Comparison of ENCODE assay signal across 8 cellular contexts in the genomic region with DNA sequence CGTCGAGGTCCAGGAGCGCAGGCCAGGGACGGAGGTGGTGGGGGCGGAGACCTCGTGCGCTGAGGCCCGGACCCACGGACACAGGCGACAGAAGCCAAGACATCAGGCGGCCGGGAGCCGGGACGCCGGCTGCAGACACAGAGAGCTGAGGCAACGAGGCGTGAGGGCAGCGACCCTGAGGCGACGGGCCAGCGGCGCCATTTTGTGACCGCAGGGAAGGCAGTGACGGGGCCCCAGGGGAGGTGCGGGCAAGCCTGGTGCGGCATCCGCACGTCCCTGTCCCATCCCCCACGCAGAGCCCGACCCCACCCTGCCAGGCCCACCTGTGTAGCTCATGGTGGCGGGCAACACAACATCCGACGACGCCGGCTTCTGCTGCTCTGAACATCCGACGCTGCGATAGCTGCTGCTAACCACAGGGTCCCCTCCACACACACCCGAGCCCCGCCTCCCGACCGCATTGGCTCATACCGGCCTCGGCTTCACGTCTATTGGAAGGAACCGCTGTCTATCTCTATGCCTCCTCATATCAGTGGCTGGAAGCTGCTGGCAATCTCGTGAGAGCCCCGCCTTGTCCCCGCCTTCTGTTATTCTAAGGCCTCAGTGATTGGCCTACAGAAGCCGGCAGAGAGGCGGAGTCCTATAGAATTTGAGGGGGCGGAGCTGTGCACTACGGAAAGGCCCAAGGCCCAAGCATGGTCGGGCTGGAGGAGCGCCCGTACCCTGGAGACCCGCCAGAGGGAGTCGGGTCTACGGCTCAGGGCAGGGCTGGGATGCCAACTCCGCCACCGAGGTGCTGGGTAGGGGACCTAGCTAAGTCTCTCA. TPM values are rescaled to one million over a fixed set of nuclear protein-coding genes. Genes with fewer than 3 reads are reported as not detected.
DNase-seq lines count a peak whose midpoint lies in the region; ATAC-seq and TF ChIP-seq lines count a peak whose summit lies in the region.

A gene with protein sequence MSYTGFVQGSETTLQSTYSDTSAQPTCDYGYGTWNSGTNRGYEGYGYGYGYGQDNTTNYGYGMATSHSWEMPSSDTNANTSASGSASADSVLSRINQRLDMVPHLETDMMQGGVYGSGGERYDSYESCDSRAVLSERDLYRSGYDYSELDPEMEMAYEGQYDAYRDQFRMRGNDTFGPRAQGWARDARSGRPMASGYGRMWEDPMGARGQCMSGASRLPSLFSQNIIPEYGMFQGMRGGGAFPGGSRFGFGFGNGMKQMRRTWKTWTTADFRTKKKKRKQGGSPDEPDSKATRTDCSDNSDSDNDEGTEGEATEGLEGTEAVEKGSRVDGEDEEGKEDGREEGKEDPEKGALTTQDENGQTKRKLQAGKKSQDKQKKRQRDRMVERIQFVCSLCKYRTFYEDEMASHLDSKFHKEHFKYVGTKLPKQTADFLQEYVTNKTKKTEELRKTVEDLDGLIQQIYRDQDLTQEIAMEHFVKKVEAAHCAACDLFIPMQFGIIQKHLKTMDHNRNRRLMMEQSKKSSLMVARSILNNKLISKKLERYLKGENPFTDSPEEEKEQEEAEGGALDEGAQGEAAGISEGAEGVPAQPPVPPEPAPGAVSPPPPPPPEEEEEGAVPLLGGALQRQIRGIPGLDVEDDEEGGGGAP (minus strand): TSS at position 401 of the 825 bp plus-strand sequence. CDS start 65 bp downstream, at position 336.

- peaks cover 78% of the 10 kb centered on the region for H3K4me1 ChIP-seq in left ventricle myocardium inferior

- no peaks in the 10 kb centered on the region for H3K27me3 ChIP-seq in left ventricle myocardium inferior (ENCODE audit: low read depth)

- peaks cover 7% of the 10 kb centered on the region for H3K9me3 ChIP-seq in left ventricle myocardium inferior (replicated peaks)

- H3K27ac Mint-ChIP-seq in progenitor cell of endocrine pancreas: peak within 1 kb of the TSS; percentile 100

- DNase-seq in NCI-H187 (lab: John Stamatoyannopoulos, UW) (peak; percentile 91 to 92), T-helper 2 cell (peak; percentile 91 to 100 (median 98)), left ventricle myocardium inferior (peak; percentile 99), progenitor cell of endocrine pancreas (ENCODE audit: low spot score, unreplicated experiment) (peak; percentile 95), ureter (ENCODE audit: low spot score) (peak; percentile 100)

- no peaks in the 10 kb centered on the region for H3K27me3 Mint-ChIP-seq in progenitor cell of endocrine pancreas

- H3K36me3 Mint-ChIP-seq in progenitor cell of endocrine pancreas (ENCODE audit: insufficient read depth): peaks cover 20% of the 10 kb centered on the region

- H3K27ac ChIP-seq in angular gyrus (ENCODE audit: low read depth, low read length): peak within 1 kb of the TSS; percentile 90
- peak within 1 kb of the TSS; percentile 93 for H3K27ac ChIP-seq in left ventricle myocardium inferior (replicated peaks)

- H3K4me1 Mint-ChIP-seq in progenitor cell of endocrine pancreas (ENCODE audit: low read depth): peaks cover 23% of the 10 kb centered on the region

- H3K36me3 ChIP-seq in left ventricle myocardium inferior: peaks cover 29% of the 10 kb centered on the region

- TF ChIP-seq CTCF in left ventricle myocardium inferior (IDR thresholded peaks at IDR 0.05; ENCODE audit: borderline replicate concordance): peak; percentile 81
- TF ChIP-seq CTCF in progenitor cell of endocrine pancreas (IDR thresholded peaks at IDR 0.05; ENCODE audit: unreplicated experiment): peak; percentile 75

- peak within 1 kb of the TSS; percentile 100 for H3K4me3 Mint-ChIP-seq in progenitor cell of endocrine pancreas (ENCODE audit: low read depth)

- no peaks in the 10 kb centered on the region for H3K9me3 Mint-ChIP-seq in progenitor cell of endocrine pancreas (ENCODE audit: low read depth)

- peak within 1 kb of the TSS; percentile 96 for H3K4me3 ChIP-seq in left ventricle myocardium inferior

- peak; percentile 94 for ATAC-seq in GM18498 (IDR thresholded peaks at IDR 0.05; ENCODE audit: unreplicated experiment)
- peak; percentile 92 for ATAC-seq in HG02938 (IDR thresholded peaks at IDR 0.05; ENCODE audit: unreplicated experiment)

- intact Hi-C loops in left ventricle myocardium inferior (cut with micrococcal nuclease): no loop called here

RNA-seq across cellular contexts. Expression of the gene that starts here (rescaled TPM):
- 74.5 TPM for total RNA-seq in left ventricle myocardium inferior
- total RNA-seq in progenitor cell of endocrine pancreas: 208 and 228 TPM in 2 replicates
- 133 TPM for total RNA-seq in ureter

Comparison
In these comparisons a context has a peak if more than half of its experiments do, and no peak if none do; other contexts are left out.
1. Peak in every context shown above with its lines: DNase-seq, ATAC-seq, H3K4me3 ChIP-seq and H3K27ac ChIP-seq.